In the genomic region with DNA sequence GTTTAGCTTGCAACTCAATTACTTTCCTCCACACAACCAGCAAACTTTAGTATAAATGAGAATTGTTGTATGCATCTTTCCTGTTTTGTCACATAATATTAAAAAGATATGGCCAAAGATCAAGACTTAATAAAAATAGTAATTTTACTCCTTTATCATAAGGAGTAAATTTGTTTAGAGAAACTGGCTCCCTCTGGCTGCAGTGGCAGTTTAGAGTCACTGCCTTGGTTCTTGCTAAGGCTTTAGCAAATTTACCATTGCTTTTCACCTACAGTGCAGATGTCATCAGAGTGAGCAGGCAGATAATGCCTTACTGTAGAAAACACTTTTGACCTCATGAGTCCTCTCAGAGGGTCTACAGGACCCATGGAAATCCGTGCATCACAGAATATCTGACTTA, we compare ENCODE assay signal across 14 cellular contexts. TPM values are rescaled to one million over a fixed set of nuclear protein-coding genes. Genes with fewer than 3 reads are reported as not detected.
DNase-seq lines count a peak whose midpoint lies in the region; ATAC-seq and TF ChIP-seq lines count a peak whose summit lies in the region.
"Had no signal": no experiment of that assay in that cellular context is flagged by ENCODE, and none has a peak within 500 bp of the region (broad histone marks: within the 10 kb centered on the region; RNA-seq: fewer than 3 reads in every experiment).

No MANE protein-coding gene starts in this region.

- no peak overlapping the region for H2BK5ac ChIP-seq in mesendoderm (ENCODE audit: low read length)

- no peak overlapping the region for H4K8ac ChIP-seq in mesendoderm (ENCODE audit: low read depth, low read length)

- ATAC-seq in HCT116 (no peak), gastrocnemius medialis (no peak), right cardiac atrium (no peak)
- ATAC-seq: activated CD8-positive, alpha-beta T cell treated with anti-CD3 and anti-CD28 coated beads, Interleukin-2, amount 10 ng/mL, durations not matched to agents 7 days and 5 days; left lung had no signal

- no CpG with 5 or more reads among the region's 1 CpG for WGBS in mesendoderm (ENCODE audit: extremely low coverage, insufficient coverage, low lambda C conversion rate)
- WGBS in right cardiac atrium: 90% methylated on average over 1 of the region's 1 CpG

- no peaks in the 10 kb centered on the region for H3K9me3 ChIP-seq in HCT116 (ENCODE audit: control insufficient read depth in 1 of 2, insufficient read depth in 1 of 2, low read depth in 1 of 2, low read length in 2 of 2)
- H3K9me3 ChIP-seq in right atrium auricular region: no peaks in the 10 kb centered on the region
- no peaks in the 10 kb centered on the region for H3K9me3 ChIP-seq in gastrocnemius medialis
- H3K9me3 ChIP-seq in right cardiac atrium (ENCODE audit: control insufficient read depth, low read length): no peaks in the 10 kb centered on the region
- H3K9me3 ChIP-seq: left lung had no signal

- H3K9ac ChIP-seq in HCT116 (ENCODE audit: low read length) (no peak overlapping the region), mesendoderm (ENCODE audit: low read length) (no peak overlapping the region)

- H3K9me2 ChIP-seq in HCT116 (ENCODE audit: insufficient read depth): no peaks in the 10 kb centered on the region

- intact Hi-C loops in HCT116 (cut with micrococcal nuclease) (no loop called here), gastrocnemius medialis (cut with DNase I; ENCODE audit: low total_unique reads) (loop anchor here (5.0 kb wide), 1 partner anchor 217 kb away; no protein-coding TSS in a partner anchor), right cardiac atrium (cut with DNase I) (no loop called here)

- no peak overlapping the region for H3K23ac ChIP-seq in mesendoderm (ENCODE audit: low read length)

- H3K4me2 ChIP-seq in HCT116 (ENCODE audit: low read length): no peak overlapping the region
- no peak overlapping the region for H3K4me2 ChIP-seq in mesendoderm (ENCODE audit: low read length)

- no peak for TF ChIP-seq POLR2A in HCT116 (IDR thresholded peaks at IDR 0.05; ENCODE audit: borderline replicate concordance, extremely low read depth, insufficient read depth, insufficient read length)
- no peak for TF ChIP-seq POLR2A in gastrocnemius medialis (IDR thresholded peaks at IDR 0.05)

- H2BK120ac ChIP-seq in mesendoderm (ENCODE audit: low read depth, low read length): no peak overlapping the region

- H3K4me1 ChIP-seq in HCT116 (ENCODE audit: control insufficient read depth in 1 of 2, insufficient read depth in 2 of 2, low read length in 2 of 2) (peaks cover 2 to 13% of the 10 kb centered on the region in 2 experiments; a peak in 3 of 4 replicates), mesendoderm (ENCODE audit: control insufficient read depth, low read depth, low read length) (no peaks in the 10 kb centered on the region), right atrium auricular region (peaks cover 0 to 13% of the 10 kb centered on the region in 2 donors), gastrocnemius medialis (peaks cover 20 to 33% of the 10 kb centered on the region in 2 donors), right cardiac atrium (ENCODE audit: control insufficient read depth, insufficient read depth, low read length) (peaks cover 3% of the 10 kb centered on the region)

- no peak overlapping the region for H3K4me3 ChIP-seq in BJ (ENCODE audit: low read depth, low read length)
- H3K4me3 ChIP-seq in HCT116 (replicated peaks in 1 of 2; ENCODE audit: low read depth in 1 of 2, low read length in 2 of 2): no peak overlapping the region
- no peak overlapping the region for H3K4me3 ChIP-seq in astrocyte of the spinal cord (ENCODE audit: low read depth, low read length)
- H3K4me3 ChIP-seq in mesendoderm (ENCODE audit: low read length): no peak overlapping the region
- H3K4me3 ChIP-seq in right atrium auricular region: no peak overlapping the region
- H3K4me3 ChIP-seq in gastrocnemius medialis: no peak overlapping the region
- H3K4me3 ChIP-seq in right cardiac atrium (ENCODE audit: low read length): no peak overlapping the region
- H3K4me3 ChIP-seq: left lung had no signal

- no peak overlapping the region for H3K56ac ChIP-seq in mesendoderm (ENCODE audit: low read length)

- TF ChIP-seq RAD21 in HCT116 (IDR thresholded peaks at IDR 0.05; ENCODE audit: low read depth): peak; percentile 35

- H4K20me1 ChIP-seq in HCT116 (ENCODE audit: insufficient read depth): no peaks in the 10 kb centered on the region

- no peak for DNase-seq in BJ (ENCODE audit: low read depth)
- DNase-seq in HCT116 (ENCODE audit: low read depth, low spot score): no peak
- no peak for DNase-seq in astrocyte of the spinal cord (ENCODE audit: low read depth, low spot score)
- peak; percentile 12 for DNase-seq in mesendoderm
- no peak for DNase-seq in right atrium auricular region (ENCODE audit: low spot score)
- DNase-seq in ureter (ENCODE audit: low spot score): no peak
- DNase-seq in gastrocnemius medialis: no peak
- no peak for DNase-seq in right cardiac atrium
- DNase-seq: activated CD8-positive, alpha-beta T cell treated with anti-CD3 and anti-CD28 coated beads, Interleukin-2, amount 10 ng/mL, durations not matched to agents 7 days and 5 days; aorta; DMS153; left lung; NCI-H1694 treated with DMSO at 0.1 percent for 48 hours; NCI-H446 treated with DMSO at 0.1 percent for 48 hours had no signal

- H3K79me2 ChIP-seq in HCT116 (ENCODE audit: insufficient read depth, low read length): peaks cover 39% of the 10 kb centered on the region
- H3K79me2 ChIP-seq in mesendoderm (ENCODE audit: control insufficient read depth, insufficient read depth, low read length): peaks cover 6% of the 10 kb centered on the region

- no peak overlapping the region for H2AFZ ChIP-seq in HCT116 (ENCODE audit: low read depth, low read length, poor library complexity, severe bottlenecking)

- no peak overlapping the region for H2AK5ac ChIP-seq in mesendoderm (ENCODE audit: low read length)

- POLR2A ChIA-PET in BJ (lab: Charles Lee) (no interaction called here), HCT116 (lab: Charles Lee) (no interaction called here)

- H3K27ac ChIP-seq in HCT116 (ENCODE audit: low read depth, low read length) (no peak overlapping the region), mesendoderm (ENCODE audit: low read depth, low read length) (no peak overlapping the region), right atrium auricular region (no peak overlapping the region), gastrocnemius medialis (no peak overlapping the region), right cardiac atrium (ENCODE audit: low read length) (no peak overlapping the region)
- H3K27ac ChIP-seq: left lung had no signal

- BruUV-seq in HCT116 (replicated peaks; lab: Mats Ljungman, UMichigan): no TSS peak

- CTCF ChIA-PET in BJ (lab: Yijun Ruan, JAX): interaction anchor here (0.7 to 1.1 kb wide), 2 partner anchors 12 to 141 kb away, joined by 3 read pairs; no protein-coding TSS in a partner anchor
- CTCF ChIA-PET in HCT116 (lab: Charles Lee): interaction anchor here (1.5 kb wide), 1 partner anchor 217 kb away, joined by 5 read pairs; no protein-coding TSS in a partner anchor

- H3K36me3 ChIP-seq in BJ (ENCODE audit: control insufficient read depth, insufficient read depth, low read length): no peaks in the 10 kb centered on the region; the same call in 1 of the 2 replicates
- peaks cover 2 to 4% of the 10 kb centered on the region in 2 experiments; a peak in 2 of 4 replicates for H3K36me3 ChIP-seq in HCT116 (ENCODE audit: control insufficient read depth in 1 of 2, insufficient read depth in 2 of 2, low read length in 2 of 2)
- H3K36me3 ChIP-seq in mesendoderm (ENCODE audit: control insufficient read depth, insufficient read depth, low read length): no peaks in the 10 kb centered on the region
- peaks cover 14% of the 10 kb centered on the region for H3K36me3 ChIP-seq in right atrium auricular region
- H3K36me3 ChIP-seq in gastrocnemius medialis: no peaks in the 10 kb centered on the region

- no peak overlapping the region for H4K5ac ChIP-seq in mesendoderm (ENCODE audit: low read length)

- TF ChIP-seq CTCF in BJ (IDR thresholded peaks at IDR 0.05; ENCODE audit: insufficient read depth, low read depth, low read length) (0 out of 2 replicates have a peak, but pooled peaks have one; percentile 17), HCT116 (IDR thresholded peaks at IDR 0.05 in 2 of 3, conservative IDR thresholded peaks at IDR 0.05 in 1 of 3; ENCODE audit: borderline replicate concordance in 1 of 3, insufficient read depth in 1 of 3, low read depth in 2 of 3, low read length in 2 of 3) (peak; percentile 20 to 39 (median 37); a peak in 5 of 6 replicates), astrocyte of the spinal cord (IDR thresholded peaks at IDR 0.05; ENCODE audit: low read depth, low read length) (peak; percentile 8), right atrium auricular region (IDR thresholded peaks at IDR 0.05) (no peak), gastrocnemius medialis (IDR thresholded peaks at IDR 0.05 in 4 of 5, conservative IDR thresholded peaks at IDR 0.05 in 1 of 5) (no peak)

- H3K18ac ChIP-seq in mesendoderm (ENCODE audit: low read length): no peak overlapping the region

- 0 out of 2 replicates have a peak, but pooled peaks cover 3% of the 10 kb centered on the region for H3K27me3 ChIP-seq in BJ (ENCODE audit: control insufficient read depth, insufficient read depth, low read length)
- H3K27me3 ChIP-seq in HCT116 (ENCODE audit: insufficient read depth, low read length): no peaks in the 10 kb centered on the region
- H3K27me3 ChIP-seq in mesendoderm (ENCODE audit: insufficient read depth, low read length, poor library complexity): no peaks in the 10 kb centered on the region
- H3K27me3 ChIP-seq in right atrium auricular region: no peaks in the 10 kb centered on the region
- no peaks in the 10 kb centered on the region for H3K27me3 ChIP-seq in gastrocnemius medialis
- no peaks in the 10 kb centered on the region for H3K27me3 ChIP-seq in right cardiac atrium (ENCODE audit: control insufficient read depth, insufficient read depth)

- in situ Hi-C loops in astrocyte of the spinal cord (cut with HindIII; ENCODE audit: low sequenced_read_pairs) (no loop called here), gastrocnemius medialis (cut with MboI; ENCODE audit: low sequenced_read_pairs in 4 of 4) (loop anchor here in 1 of 4 donors (25.0 kb wide), 1 partner anchor 227 kb away; no protein-coding TSS in a partner anchor)

- H2BK15ac ChIP-seq in mesendoderm (replicated peaks; ENCODE audit: low read depth): no peak overlapping the region

- peaks cover 10% of the 10 kb centered on the region for H3K79me1 ChIP-seq in mesendoderm (ENCODE audit: low read length)

- RAD21 ChIA-PET in HCT116 (lab: Charles Lee; ENCODE audit: low non-redundant PET in 1 of 2, low total read pairs in 2 of 2, uncharacterized antibody in 2 of 2, unreplicated experiment in 2 of 2): no interaction called here

- H3K4ac ChIP-seq in mesendoderm (ENCODE audit: low read depth, low read length): no peak overlapping the region

RNA-seq across cellular contexts. Expression of a gene that starts 2.6 kb away (rescaled TPM):
- 6.4 and 17.4 TPM in 2 replicates for polyA plus RNA-seq in BJ (2011; rRNA removed)
- polyA minus RNA-seq in BJ (2011; rRNA and poly(A)+ RNA removed): 5.4 and 6.4 TPM in 2 replicates
- total RNA-seq in HCT116 (2021; ENCODE audit: unreplicated experiment): 16.2 TPM
- 5.9 and 9.3 TPM in 2 replicates for polyA plus RNA-seq in HCT116 (2012)
- 16.0 TPM for polyA plus RNA-seq in mesendoderm (2013, experiment 1 of 2)
- 16.7 TPM for polyA plus RNA-seq in mesendoderm (2013, experiment 2 of 2)
- 10 to 100 TPM; 15.1 to 19.1 TPM for total RNA-seq in right atrium auricular region
- total RNA-seq in ureter: 25.2 TPM
- 10 to 100 TPM; 21.3 to 35.4 (median 28.1) TPM for total RNA-seq in gastrocnemius medialis
- 10 to 100 TPM; 14.5 to 17.7 (median 15.1) TPM for total RNA-seq in right cardiac atrium
- 14.6 TPM for polyA plus RNA-seq in right cardiac atrium

Comparison
In these comparisons a context has a peak if more than half of its experiments do, and no peak if none do; other contexts are left out.
1. CTCF ChIP-seq: peak in BJ (single experiment), HCT116 (3 of 3) and astrocyte of the spinal cord (single experiment); none in right atrium auricular region (0 of 2) and gastrocnemius medialis (0 of 5).